Comparison of ENCODE assay signal across 14 cellular contexts in genomic region chr18:58965930-58966662, GRCh38.
DNase-seq lines count a peak whose midpoint lies in the region; ATAC-seq and TF ChIP-seq lines count a peak whose summit lies in the region.
"Had no signal": no experiment of that assay in that cellular context is flagged by ENCODE, and none has a peak within 500 bp of the region (broad histone marks: within the 10 kb centered on the region; RNA-seq: fewer than 3 reads in every experiment).

No MANE protein-coding gene starts in this region.

- H3K27me3 Mint-ChIP-seq in effector memory CD8-positive, alpha-beta T cell: peaks cover 0 to 10% of the 10 kb centered on the region in 2 donors

- DNase-seq in NCI-H524 (lab: John Stamatoyannopoulos, UW): peak; percentile 69 to 84
- DNase-seq in effector memory CD8-positive, alpha-beta T cell: no peak
- no peak for DNase-seq in sigmoid colon
- DNase-seq in mesenteric fat pad (ENCODE audit: low spot score): no peak
- DNase-seq in COR-L47 (lab: John Stamatoyannopoulos, UW): no peak
- DNase-seq in midbrain (lab: John Stamatoyannopoulos, UW): no peak
- DNase-seq: activated CD4-positive, alpha-beta T cell treated with anti-CD3 and anti-CD28 coated beads for 36 hours; activated T-cell treated with anti-CD3 and anti-CD28 coated beads, Interleukin-2, amount 50 U/mL, for 72 hours; GDM1; NCI-H1417; NCI-H69 had no signal

- H3K4me1 ChIP-seq in sigmoid colon: peaks cover 0 to 43% (median 22%) of the 10 kb centered on the region in 4 donors

- no peaks in the 10 kb centered on the region for H3K9me3 ChIP-seq in sigmoid colon

- no peak for TF ChIP-seq EP300 in sigmoid colon (IDR thresholded peaks at IDR 0.05)

- peak overlapping the region; percentile 30 to 84 for H3K27ac Mint-ChIP-seq in effector memory CD8-positive, alpha-beta T cell
- H3K27ac Mint-ChIP-seq: activated CD4-positive, alpha-beta T cell treated with anti-CD3 and anti-CD28 coated beads for 36 hours; activated T-cell treated with anti-CD3 and anti-CD28 coated beads, Interleukin-2, amount 50 U/mL, for 72 hours had no signal

- H3K27me3 ChIP-seq in sigmoid colon: no peaks in the 10 kb centered on the region

- TF ChIP-seq POLR2A in sigmoid colon (IDR thresholded peaks at IDR 0.05): no peak

- H3K4me3 ChIP-seq in GM08714 (ENCODE audit: low read length): peak overlapping the region; percentile 55; the same call in 1 of the 2 replicates
- H3K4me3 ChIP-seq in sigmoid colon: no peak overlapping the region

- 57 to 62% methylated on average over 4 of the region's 4 CpGs for WGBS in sigmoid colon, 2 donors

- no peak for ATAC-seq in effector memory CD8-positive, alpha-beta T cell (replicated peaks)
- ATAC-seq in HG02885 (IDR thresholded peaks at IDR 0.05; ENCODE audit: poor library complexity, unreplicated experiment): no peak
- ATAC-seq: activated CD4-positive, alpha-beta T cell treated with anti-CD3 and anti-CD28 coated beads for 36 hours; activated T-cell treated with anti-CD3 and anti-CD28 coated beads, Interleukin-2, amount 50 U/mL, for 72 hours; esophagus mucosa had no signal

- no peaks in the 10 kb centered on the region for H3K9me3 Mint-ChIP-seq in effector memory CD8-positive, alpha-beta T cell
- H3K9me3 Mint-ChIP-seq: activated T-cell treated with anti-CD3 and anti-CD28 coated beads, Interleukin-2, amount 50 U/mL, for 72 hours had no signal

- no peak for TF ChIP-seq CTCF in sigmoid colon (IDR thresholded peaks at IDR 0.05)

- no peaks in the 10 kb centered on the region for H3K36me3 Mint-ChIP-seq in effector memory CD8-positive, alpha-beta T cell (ENCODE audit: insufficient read depth)

- H3K4me3 Mint-ChIP-seq in effector memory CD8-positive, alpha-beta T cell: no peak overlapping the region
- H3K4me3 Mint-ChIP-seq: activated CD4-positive, alpha-beta T cell treated with anti-CD3 and anti-CD28 coated beads for 36 hours; activated T-cell treated with anti-CD3 and anti-CD28 coated beads, Interleukin-2, amount 50 U/mL, for 72 hours had no signal

- H3K27ac ChIP-seq in sigmoid colon: peak overlapping the region in 3 of 4 donors; percentile 30 to 46 (median 45)

- H3K4me1 Mint-ChIP-seq in effector memory CD8-positive, alpha-beta T cell (ENCODE audit: low read depth in 2 of 2): peaks cover 0 to 1% of the 10 kb centered on the region in 2 donors

- peaks cover 0 to 24% (median 4%) of the 10 kb centered on the region in 4 donors for H3K36me3 ChIP-seq in sigmoid colon

- intact Hi-C loops in sigmoid colon (cut with DNase I): loop anchor here (10.0 kb wide), 2 partner anchors 99 to 181 kb away; no protein-coding TSS in a partner anchor

Comparison
In these comparisons a context has a peak if more than half of its experiments do, and no peak if none do; other contexts are left out.
1. DNase-seq: peak in NCI-H524 (2 of 2); none in effector memory CD8-positive, alpha-beta T cell (0 of 3), sigmoid colon (single experiment), mesenteric fat pad (single experiment), COR-L47 (single experiment) and midbrain (single experiment).